In genomic region chr18:47772374-47773248, GRCh38 we compare ENCODE assay signal across 8 cellular contexts.
DNase-seq lines count a peak whose midpoint lies in the region; ATAC-seq lines count a peak whose summit lies in the region.

No MANE protein-coding gene starts in this region.

- no peaks in the 10 kb centered on the region for H3K9me3 Mint-ChIP-seq in memory B cell

- H3K4me1 Mint-ChIP-seq in memory B cell: no peaks in the 10 kb centered on the region

- H3K27me3 Mint-ChIP-seq in memory B cell: peaks cover 10% of the 10 kb centered on the region

- ATAC-seq in GM18907 (IDR thresholded peaks at IDR 0.05; ENCODE audit: unreplicated experiment): peak; percentile 50
- peak; percentile 56 for ATAC-seq in memory B cell (ENCODE audit: low read depth)
- peak; percentile 56 for ATAC-seq in stimulated activated naive CD8-positive, alpha-beta T cell treated with anti-CD3 and anti-CD28 coated beads, Interleukin-15, Interleukin-2, amounts not matched to agents 100 U/mL and 50 U/mL, for 24 hours
- ATAC-seq in HG03571 (IDR thresholded peaks at IDR 0.05; ENCODE audit: unreplicated experiment): no peak

- H3K27ac Mint-ChIP-seq in memory B cell: no peak overlapping the region

- no peaks in the 10 kb centered on the region for H3K36me3 Mint-ChIP-seq in memory B cell

- peak; percentile 60 for DNase-seq in AG08396 (ENCODE audit: low spot score)
- peak; percentile 34 for DNase-seq in NCI-H2196 treated with DMSO at 0.1 percent for 48 hours (lab: John Stamatoyannopoulos, UW; ENCODE audit: unreplicated experiment)
- peak; percentile 37 to 53 for DNase-seq in activated CD4-positive, alpha-beta T cell treated with anti-CD3 and anti-CD28 coated beads for 4 hours
- peak; percentile 40 to 69 for DNase-seq in dermis microvascular lymphatic vessel endothelial cell (ENCODE audit: low read depth in 2 of 2)
- DNase-seq in memory B cell (ENCODE audit: low spot score in 2 of 2): peak; percentile 35 to 57
- peak; percentile 78 for DNase-seq in stimulated activated naive CD8-positive, alpha-beta T cell treated with anti-CD3 and anti-CD28 coated beads, Interleukin-15, Interleukin-2, amounts not matched to agents 100 U/mL and 50 U/mL, for 24 hours

- H3K4me3 Mint-ChIP-seq in memory B cell: no peak overlapping the region
